In genomic region chr4:52051615-52052474, GRCh38 we compare ENCODE assay signal across 9 cellular contexts. TPM values are rescaled to one million over a fixed set of nuclear protein-coding genes. Genes with fewer than 3 reads are reported as not detected.
DNase-seq lines count a peak whose midpoint lies in the region; ATAC-seq and TF ChIP-seq lines count a peak whose summit lies in the region.
"Had no signal": no experiment of that assay in that cellular context is flagged by ENCODE, and none has a peak within 500 bp of the region (broad histone marks: within the 10 kb centered on the region; RNA-seq: fewer than 3 reads in every experiment).

No MANE protein-coding gene starts in this region.

- no peaks in the 10 kb centered on the region for H3K9me3 Mint-ChIP-seq in activated naive CD4-positive, alpha-beta T cell treated with anti-CD3 and anti-CD28 coated beads, Interleukin-2, amount 50 U/mL, for 72 hours
- peaks cover 5% of the 10 kb centered on the region for H3K9me3 Mint-ChIP-seq in glutamatergic neuron (ENCODE audit: unreplicated experiment)

- TF ChIP-seq EP300 in ovary (IDR thresholded peaks at IDR 0.05), result no peak

- H3K9me3 ChIP-seq in ovary, result peaks cover 0 to 9% of the 10 kb centered on the region in 2 donors
- no peaks in the 10 kb centered on the region for H3K9me3 ChIP-seq in BE2C
- H3K9me3 ChIP-seq: neutrophil had no signal

- peak; percentile 72 for ATAC-seq in GM21717 (IDR thresholded peaks at IDR 0.05; ENCODE audit: unreplicated experiment)
- ATAC-seq in activated naive CD4-positive, alpha-beta T cell treated with anti-CD3 and anti-CD28 coated beads, Interleukin-2, amount 50 U/mL, for 72 hours, result peak; percentile 56 to 67

- H3K4me3 ChIP-seq in ovary (peak overlapping the region; percentile 47), BE2C (ENCODE audit: low read depth, low read length) (no peak overlapping the region)

- peak overlapping the region; percentile 91 for H3K4me3 Mint-ChIP-seq in glutamatergic neuron (ENCODE audit: unreplicated experiment)

- WGBS in ovary, 3 donors, result 13 to 15% (median 13%) methylated on average over 46 of the region's 46 CpGs

- TF ChIP-seq POLR2A in ovary (IDR thresholded peaks at IDR 0.05), result no peak

- no peaks in the 10 kb centered on the region for H3K4me1 ChIP-seq in ovary (ENCODE audit: insufficient read depth)
- no peaks in the 10 kb centered on the region for H3K4me1 ChIP-seq in BE2C

- H3K36me3 Mint-ChIP-seq in activated naive CD4-positive, alpha-beta T cell treated with anti-CD3 and anti-CD28 coated beads, Interleukin-2, amount 50 U/mL, for 72 hours, result peaks cover 0 to 22% of the 10 kb centered on the region in 2 donors
- H3K36me3 Mint-ChIP-seq in glutamatergic neuron (ENCODE audit: unreplicated experiment), result no peaks in the 10 kb centered on the region

- peak; percentile 39 for DNase-seq in NCI-H82 (lab: John Stamatoyannopoulos, UW)
- no peak for DNase-seq in NCI-H82 treated with DMSO at 0.1 percent for 48 hours (lab: John Stamatoyannopoulos, UW; ENCODE audit: unreplicated experiment)
- peak; percentile 41 for DNase-seq in MV-4-11 (lab: John Stamatoyannopoulos, UW)
- no peak for DNase-seq in activated naive CD4-positive, alpha-beta T cell treated with anti-CD3 and anti-CD28 coated beads, Interleukin-2, amount 50 U/mL, for 72 hours (ENCODE audit: low spot score in 2 of 2)
- DNase-seq in glutamatergic neuron, result peak; percentile 89
- peak; percentile 28 to 52 (median 35) for DNase-seq in ovary
- no peak for DNase-seq in BE2C

- TF ChIP-seq CTCF in glutamatergic neuron (IDR thresholded peaks at IDR 0.05; ENCODE audit: partially characterized antibody, unreplicated experiment) (no peak), ovary (IDR thresholded peaks at IDR 0.05) (no peak), BE2C (IDR thresholded peaks at IDR 0.05; ENCODE audit: low read depth, low read length) (no peak)

- H3K27me3 ChIP-seq in ovary (no peaks in the 10 kb centered on the region), BE2C (peaks cover 7% of the 10 kb centered on the region)

- no peak overlapping the region for H3K27ac Mint-ChIP-seq in activated naive CD4-positive, alpha-beta T cell treated with anti-CD3 and anti-CD28 coated beads, Interleukin-2, amount 50 U/mL, for 72 hours
- H3K27ac Mint-ChIP-seq in glutamatergic neuron (ENCODE audit: unreplicated experiment), result peak overlapping the region; percentile 76

- H3K36me3 ChIP-seq in ovary, result no peaks in the 10 kb centered on the region
- no peaks in the 10 kb centered on the region for H3K36me3 ChIP-seq in BE2C
- H3K36me3 ChIP-seq: neutrophil had no signal

- peaks cover 14% of the 10 kb centered on the region for H3K4me1 Mint-ChIP-seq in glutamatergic neuron (ENCODE audit: low read depth, unreplicated experiment)

- peak overlapping the region in 1 of 2 donors; percentile 29 for H3K27ac ChIP-seq in ovary
- H3K27ac ChIP-seq: neutrophil had no signal

- intact Hi-C loops in ovary (cut with DNase I), result no loop called here

- peaks cover 3% of the 10 kb centered on the region for H3K27me3 Mint-ChIP-seq in glutamatergic neuron (ENCODE audit: unreplicated experiment)

RNA-seq across cellular contexts. Expression of gene SPATA18, which starts 0.7 kb away (rescaled TPM):
- under 1 TPM; 0.21 to 0.30 TPM for total RNA-seq in activated naive CD4-positive, alpha-beta T cell treated with anti-CD3 and anti-CD28 coated beads, Interleukin-2, amount 50 U/mL, for 72 hours
- total RNA-seq in glutamatergic neuron (ENCODE audit: unreplicated experiment), result 3.9 TPM
- total RNA-seq in ovary, result 10 to 100 TPM in 1 of 7 donors, 1 to 10 TPM in 6; 1.3 to 40.6 (median 7.6) TPM
- 1 to 10 TPM in 1 of 2 donors, under 1 TPM in 1; 0.77 to 4.8 TPM for polyA plus RNA-seq in ovary
- 0.40 TPM for polyA plus RNA-seq in BE2C (2012; ENCODE audit: insufficient read depth, insufficient read length, low read depth)

RNA-seq across cellular contexts. Expression of gene SGCB, which starts 13.7 kb away (rescaled TPM):
- total RNA-seq in activated naive CD4-positive, alpha-beta T cell treated with anti-CD3 and anti-CD28 coated beads, Interleukin-2, amount 50 U/mL, for 72 hours, result 10 to 100 TPM; 10.5 to 12.1 TPM
- total RNA-seq in glutamatergic neuron (ENCODE audit: unreplicated experiment), result 169 TPM
- 10 to 100 TPM; 21.3 to 47.5 (median 32.7) TPM for total RNA-seq in ovary
- polyA plus RNA-seq in ovary, result 10 to 100 TPM; 22.4 to 58.2 TPM
- polyA plus RNA-seq in BE2C (2012; ENCODE audit: insufficient read depth, insufficient read length, low read depth), result 26.3 TPM

RNA-seq across cellular contexts. Expression of gene LRRC66, which starts 31.7 kb away (rescaled TPM):
- total RNA-seq in activated naive CD4-positive, alpha-beta T cell treated with anti-CD3 and anti-CD28 coated beads, Interleukin-2, amount 50 U/mL, for 72 hours, result under 1 TPM; 0.07 to 0.19 TPM
- 1.5 TPM for total RNA-seq in glutamatergic neuron (ENCODE audit: unreplicated experiment)
- total RNA-seq in ovary, result under 1 TPM; 0.11 to 0.48 (median 0.30) TPM
- under 1 TPM; 0.24 to 0.28 TPM for polyA plus RNA-seq in ovary
- polyA plus RNA-seq in BE2C (2012; ENCODE audit: insufficient read depth, insufficient read length, low read depth), result 1.2 TPM

Comparison
In these comparisons a context has a peak if more than half of its experiments do, and no peak if none do; other contexts are left out.
1. DNase-seq: peak in NCI-H82 (single experiment), MV-4-11 (single experiment), glutamatergic neuron (single experiment) and ovary (5 of 5); none in NCI-H82 treated with DMSO at 0.1 percent for 48 hours (single experiment), activated naive CD4-positive, alpha-beta T cell treated with anti-CD3 and anti-CD28 coated beads, Interleukin-2, amount 50 U/mL, for 72 hours (0 of 2) and BE2C (single experiment).